In genomic region chr2:3868426-3868825, GRCh38 we compare ENCODE assay signal across 26 cellular contexts.
"Had no signal": no experiment of that assay in that cellular context is flagged by ENCODE, and none has a peak within 500 bp of the region (broad histone marks: within the 10 kb centered on the region; RNA-seq: fewer than 3 reads in every experiment).

No MANE protein-coding gene starts in this region.

- H3K36me3 ChIP-seq: esophagus squamous epithelium, lower lobe of right lung, neutrophil, right atrium auricular region, spleen, suprapubic skin, tibial artery had no signal

- H3K27ac Mint-ChIP-seq: dendritic cell treated with granulocyte-macrophage colony-stimulating factor and Interleukin-4, amounts not matched to agents 40 ng/mL and 50 ng/mL, for 4 days; immature natural killer cell; naive thymus-derived CD8-positive, alpha-beta T cell; progenitor cell of endocrine pancreas; stimulated activated memory B cell treated with anti-CD40 and anti-IgM and Interleukin-4, amounts not matched to agents 10 μg/mL and 1 μg/mL and 100 μg/mL, for 72 hours; type B pancreatic cell had no signal

- H3K9me3 Mint-ChIP-seq: dendritic cell treated with granulocyte-macrophage colony-stimulating factor and Interleukin-4, amounts not matched to agents 40 ng/mL and 50 ng/mL, for 4 days; naive thymus-derived CD8-positive, alpha-beta T cell; stimulated activated memory B cell treated with anti-CD40 and anti-IgM and Interleukin-4, amounts not matched to agents 10 μg/mL and 1 μg/mL and 100 μg/mL, for 72 hours; type B pancreatic cell had no signal

- H3K27me3 Mint-ChIP-seq: dendritic cell treated with granulocyte-macrophage colony-stimulating factor and Interleukin-4, amounts not matched to agents 40 ng/mL and 50 ng/mL, for 4 days; progenitor cell of endocrine pancreas; stimulated activated memory B cell treated with anti-CD40 and anti-IgM and Interleukin-4, amounts not matched to agents 10 μg/mL and 1 μg/mL and 100 μg/mL, for 72 hours; type B pancreatic cell had no signal

- DNase-seq: central memory CD4-positive, alpha-beta T cell; effector CD8-positive, alpha-beta T cell; esophagus squamous epithelium; foreskin melanocyte; glutamatergic neuron; hypothalamus; immature natural killer cell; islet precursor cell; kidney glomerular epithelial cell; left colon; left ventricle myocardium superior; lower lobe of right lung; naive thymus-derived CD8-positive, alpha-beta T cell; spleen; stimulated activated CD4-positive, alpha-beta T cell treated with anti-CD3 and anti-CD28 coated beads, Interleukin-4, amount 100 ng/mL, for 4 hours; stimulated activated naive CD8-positive, alpha-beta T cell treated with anti-CD3 and anti-CD28 coated beads, Interleukin-15, Interleukin-2, amounts not matched to agents 100 U/mL and 50 U/mL, for 24 hours; tibial artery had no signal

- H3K79me2 ChIP-seq: parathyroid adenoma had no signal

- H3K9ac ChIP-seq: parathyroid adenoma had no signal

- H3K4me3 ChIP-seq: esophagus squamous epithelium, lower lobe of right lung, right atrium auricular region, skin epidermis, spleen, suprapubic skin, tibial artery had no signal

- H3K27me3 ChIP-seq: esophagus squamous epithelium, neutrophil, right atrium auricular region, suprapubic skin, tibial artery had no signal

- H3K9me3 ChIP-seq: esophagus squamous epithelium, lower lobe of right lung, neutrophil, right atrium auricular region, spleen, suprapubic skin, tibial artery had no signal

- H3K4me3 Mint-ChIP-seq: dendritic cell treated with granulocyte-macrophage colony-stimulating factor and Interleukin-4, amounts not matched to agents 40 ng/mL and 50 ng/mL, for 4 days; immature natural killer cell; naive thymus-derived CD8-positive, alpha-beta T cell; stimulated activated memory B cell treated with anti-CD40 and anti-IgM and Interleukin-4, amounts not matched to agents 10 μg/mL and 1 μg/mL and 100 μg/mL, for 72 hours; type B pancreatic cell had no signal

- H3K36me3 Mint-ChIP-seq: immature natural killer cell; naive thymus-derived CD8-positive, alpha-beta T cell; stimulated activated memory B cell treated with anti-CD40 and anti-IgM and Interleukin-4, amounts not matched to agents 10 μg/mL and 1 μg/mL and 100 μg/mL, for 72 hours; type B pancreatic cell had no signal

- H3K27ac ChIP-seq: esophagus squamous epithelium, lower lobe of right lung, neutrophil, parathyroid adenoma, right atrium auricular region, skin epidermis, spleen, suprapubic skin, tibial artery had no signal

- H3K4me1 Mint-ChIP-seq: immature natural killer cell; naive thymus-derived CD8-positive, alpha-beta T cell; stimulated activated memory B cell treated with anti-CD40 and anti-IgM and Interleukin-4, amounts not matched to agents 10 μg/mL and 1 μg/mL and 100 μg/mL, for 72 hours had no signal

- H2AFZ ChIP-seq: parathyroid adenoma had no signal

- H3K4me1 ChIP-seq: esophagus squamous epithelium, lower lobe of right lung, parathyroid adenoma, spleen, suprapubic skin had no signal

- ATAC-seq: left colon; left ventricle myocardium superior; lower lobe of right lung; naive thymus-derived CD8-positive, alpha-beta T cell; stimulated activated memory B cell treated with anti-CD40 and anti-IgM and Interleukin-4, amounts not matched to agents 10 μg/mL and 1 μg/mL and 100 μg/mL, for 72 hours; stimulated activated naive CD8-positive, alpha-beta T cell treated with anti-CD3 and anti-CD28 coated beads, Interleukin-15, Interleukin-2, amounts not matched to agents 100 U/mL and 50 U/mL, for 24 hours had no signal
